ENCODE assay signal across 16 cellular contexts in the genomic region with DNA sequence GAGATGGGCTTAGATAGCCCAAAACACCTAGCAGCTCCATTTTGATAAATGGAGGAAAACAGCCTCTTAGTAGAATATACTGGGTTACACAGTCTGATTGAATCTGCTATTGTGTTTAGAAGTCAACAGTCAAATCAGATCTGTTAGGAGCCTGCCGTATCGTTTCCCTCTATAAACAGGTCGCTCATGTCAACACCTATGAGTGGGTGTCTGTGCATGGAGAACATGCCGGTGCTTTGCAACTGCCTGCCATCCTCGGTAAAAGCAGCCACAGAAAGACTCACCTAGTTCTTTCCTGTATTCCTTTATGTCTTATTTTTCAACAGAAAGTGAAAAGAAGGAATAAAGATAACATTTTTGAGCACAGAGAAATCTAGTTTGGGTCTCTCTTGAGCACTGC.
DNase-seq lines count a peak whose midpoint lies in the region; ATAC-seq and TF ChIP-seq lines count a peak whose summit lies in the region.
"Had no signal": no experiment of that assay in that cellular context is flagged by ENCODE, and none has a peak within 500 bp of the region (broad histone marks: within the 10 kb centered on the region; RNA-seq: fewer than 3 reads in every experiment).

No MANE protein-coding gene starts in this region.

- H3K9me3 Mint-ChIP-seq in activated CD4-positive, alpha-beta T cell treated with anti-CD3 and anti-CD28 coated beads, Interleukin-2, amount 10 ng/mL, durations not matched to agents 7 days and 5 days = no peaks in the 10 kb centered on the region
- H3K9me3 Mint-ChIP-seq in activated B cell treated with CpG ODN at 0.5 μM for 24 hours = no peaks in the 10 kb centered on the region
- no peaks in the 10 kb centered on the region for H3K9me3 Mint-ChIP-seq in stimulated activated memory B cell treated with anti-CD40 and anti-IgM and Interleukin-4, amounts not matched to agents 10 μg/mL and 1 μg/mL and 100 μg/mL, for 72 hours
- H3K9me3 Mint-ChIP-seq: nephron progenitor cell had no signal

- H3K27ac ChIP-seq in heart right ventricle = peak overlapping the region in 9 of 10 donors; percentile 17 to 74 (median 57)
- H3K27ac ChIP-seq: epithelial cell of prostate had no signal

- H3K9me3 ChIP-seq in heart right ventricle (no peaks in the 10 kb centered on the region), BE2C (no peaks in the 10 kb centered on the region)

- peak overlapping the region; percentile 28 for H3K4me3 Mint-ChIP-seq in activated CD4-positive, alpha-beta T cell treated with anti-CD3 and anti-CD28 coated beads, Interleukin-2, amount 10 ng/mL, durations not matched to agents 7 days and 5 days
- H3K4me3 Mint-ChIP-seq in activated B cell treated with CpG ODN at 0.5 μM for 24 hours = no peak overlapping the region
- H3K4me3 Mint-ChIP-seq in stimulated activated memory B cell treated with anti-CD40 and anti-IgM and Interleukin-4, amounts not matched to agents 10 μg/mL and 1 μg/mL and 100 μg/mL, for 72 hours = no peak overlapping the region
- H3K4me3 Mint-ChIP-seq: nephron progenitor cell had no signal

- H3K27ac Mint-ChIP-seq in activated CD4-positive, alpha-beta T cell treated with anti-CD3 and anti-CD28 coated beads, Interleukin-2, amount 10 ng/mL, durations not matched to agents 7 days and 5 days = peak overlapping the region; percentile 90
- peak overlapping the region; percentile 51 for H3K27ac Mint-ChIP-seq in activated B cell treated with CpG ODN at 0.5 μM for 24 hours
- peak overlapping the region; percentile 80 for H3K27ac Mint-ChIP-seq in stimulated activated memory B cell treated with anti-CD40 and anti-IgM and Interleukin-4, amounts not matched to agents 10 μg/mL and 1 μg/mL and 100 μg/mL, for 72 hours
- H3K27ac Mint-ChIP-seq: nephron progenitor cell had no signal

- CTCF ChIA-PET in activated CD4-positive, alpha-beta T cell treated with anti-CD3 and anti-CD28 coated beads, Interleukin-2, amount 10 ng/mL, durations not matched to agents 7 days and 5 days (lab: Charles Lee) = interaction anchor here (0.7 to 2.6 kb wide), 5 partner anchors 10 to 198 kb away, joined by 3 to 8 read pairs (median 3); no protein-coding TSS in a partner anchor
- CTCF ChIA-PET in activated B cell treated with CpG ODN at 0.5 μM for 24 hours (lab: Charles Lee) = interaction anchor here (1.8 kb wide), 1 partner anchor 143 kb away, joined by 5 read pairs; no protein-coding TSS in a partner anchor

- H3K4me1 Mint-ChIP-seq in activated CD4-positive, alpha-beta T cell treated with anti-CD3 and anti-CD28 coated beads, Interleukin-2, amount 10 ng/mL, durations not matched to agents 7 days and 5 days = peaks cover 95% of the 10 kb centered on the region
- H3K4me1 Mint-ChIP-seq in activated B cell treated with CpG ODN at 0.5 μM for 24 hours = peaks cover 84% of the 10 kb centered on the region
- H3K4me1 Mint-ChIP-seq in stimulated activated memory B cell treated with anti-CD40 and anti-IgM and Interleukin-4, amounts not matched to agents 10 μg/mL and 1 μg/mL and 100 μg/mL, for 72 hours = peaks cover 83% of the 10 kb centered on the region

- 21 to 25% methylated on average over 5 of the region's 5 CpGs for WGBS in heart right ventricle, 2 donors

- H3K4me1 ChIP-seq in heart right ventricle (peaks cover 3 to 98% (median 84%) of the 10 kb centered on the region in 9 donors), BE2C (no peaks in the 10 kb centered on the region)

- H3K36me3 ChIP-seq in heart right ventricle (peaks cover 0 to 95% (median 46%) of the 10 kb centered on the region in 9 donors), BE2C (no peaks in the 10 kb centered on the region; the same call in 1 of the 2 replicates)

- H3K27me3 Mint-ChIP-seq in activated CD4-positive, alpha-beta T cell treated with anti-CD3 and anti-CD28 coated beads, Interleukin-2, amount 10 ng/mL, durations not matched to agents 7 days and 5 days = no peaks in the 10 kb centered on the region
- H3K27me3 Mint-ChIP-seq in activated B cell treated with CpG ODN at 0.5 μM for 24 hours = no peaks in the 10 kb centered on the region
- no peaks in the 10 kb centered on the region for H3K27me3 Mint-ChIP-seq in stimulated activated memory B cell treated with anti-CD40 and anti-IgM and Interleukin-4, amounts not matched to agents 10 μg/mL and 1 μg/mL and 100 μg/mL, for 72 hours

- H3K27me3 ChIP-seq in heart right ventricle = no peaks in the 10 kb centered on the region
- H3K27me3 ChIP-seq in BE2C = no peaks in the 10 kb centered on the region

- DNase-seq in activated CD4-positive, alpha-beta T cell treated with anti-CD3 and anti-CD28 coated beads, Interleukin-2, amount 10 ng/mL, durations not matched to agents 7 days and 5 days = no peak
- DNase-seq in activated CD4-positive, alpha-beta T cell treated with anti-CD3 and anti-CD28 coated beads for 1 hour = no peak
- no peak for DNase-seq in activated B cell treated with CpG ODN at 0.5 μM for 24 hours
- DNase-seq in heart right ventricle = no peak
- no peak for DNase-seq in NCI-H1105 treated with DMSO at 0.1 percent for 48 hours (lab: John Stamatoyannopoulos, UW)
- DNase-seq in BE2C = no peak
- no peak for DNase-seq in NCI-H1048 (lab: John Stamatoyannopoulos, UW)
- DNase-seq: DMS 273 treated with DMSO at 0.1 percent for 48 hours, head of caudate nucleus, left colon, NCI-H2081, NCI-H774, nephron progenitor cell, trophoblast cell had no signal

- peaks cover 94% of the 10 kb centered on the region for H3K36me3 Mint-ChIP-seq in activated CD4-positive, alpha-beta T cell treated with anti-CD3 and anti-CD28 coated beads, Interleukin-2, amount 10 ng/mL, durations not matched to agents 7 days and 5 days (ENCODE audit: low read depth)
- peaks cover 93% of the 10 kb centered on the region for H3K36me3 Mint-ChIP-seq in activated B cell treated with CpG ODN at 0.5 μM for 24 hours (ENCODE audit: low read depth)
- peaks cover 75% of the 10 kb centered on the region for H3K36me3 Mint-ChIP-seq in stimulated activated memory B cell treated with anti-CD40 and anti-IgM and Interleukin-4, amounts not matched to agents 10 μg/mL and 1 μg/mL and 100 μg/mL, for 72 hours

- intact Hi-C loops in activated B cell treated with CpG ODN at 0.5 μM for 24 hours (cut with micrococcal nuclease) = no loop called here
- intact Hi-C loops in heart right ventricle (cut with DNase I) = loop anchor here in 2 of 10 donors (5.0 kb wide), 2 partner anchors 34 to 144 kb away; no protein-coding TSS in a partner anchor

- POLR2A ChIA-PET in activated CD4-positive, alpha-beta T cell treated with anti-CD3 and anti-CD28 coated beads, Interleukin-2, amount 10 ng/mL, durations not matched to agents 7 days and 5 days (lab: Charles Lee) = interaction anchor here (0.6 to 1.4 kb wide), 2 partner anchors 11 to 16 kb away, joined by 3 to 4 read pairs; no protein-coding TSS in a partner anchor
- POLR2A ChIA-PET in activated B cell treated with CpG ODN at 0.5 μM for 24 hours (lab: Charles Lee) = interaction anchor here (1.0 kb wide), 1 partner anchor 16 kb away, joined by 3 read pairs; no protein-coding TSS in a partner anchor

- TF ChIP-seq CTCF in activated B cell treated with CpG ODN at 0.5 μM for 24 hours (IDR thresholded peaks at IDR 0.05) (no peak), heart right ventricle (IDR thresholded peaks at IDR 0.05) (no peak), BE2C (IDR thresholded peaks at IDR 0.05; ENCODE audit: low read depth, low read length) (no peak)

- H3K4me3 ChIP-seq in heart right ventricle (no peak overlapping the region), BE2C (ENCODE audit: low read depth, low read length) (no peak overlapping the region)

- ATAC-seq in activated B cell treated with CpG ODN at 0.5 μM for 24 hours (ENCODE audit: low read depth) (no peak), heart right ventricle (peak in 7 of 8 donors; percentile 40 to 86 (median 62))
- no peak for ATAC-seq in stimulated activated memory B cell treated with anti-CD40 and anti-IgM and Interleukin-4, amounts not matched to agents 10 μg/mL and 1 μg/mL and 100 μg/mL, for 72 hours
- ATAC-seq: left colon had no signal

Comparison
In these comparisons a context has a peak if more than half of its experiments do, and no peak if none do; other contexts are left out.
1. ATAC-seq: peak in heart right ventricle (7 of 8); none in activated B cell treated with CpG ODN at 0.5 μM for 24 hours (single experiment) and stimulated activated memory B cell treated with anti-CD40 and anti-IgM and Interleukin-4, amounts not matched to agents 10 μg/mL and 1 μg/mL and 100 μg/mL, for 72 hours (single experiment).
2. Peak in every context shown above with its lines, with median percentiles within 50 percentile points of each other: H3K27ac Mint-ChIP-seq.